Comparison of ENCODE assay signal across 8 cellular contexts in the genomic region with DNA sequence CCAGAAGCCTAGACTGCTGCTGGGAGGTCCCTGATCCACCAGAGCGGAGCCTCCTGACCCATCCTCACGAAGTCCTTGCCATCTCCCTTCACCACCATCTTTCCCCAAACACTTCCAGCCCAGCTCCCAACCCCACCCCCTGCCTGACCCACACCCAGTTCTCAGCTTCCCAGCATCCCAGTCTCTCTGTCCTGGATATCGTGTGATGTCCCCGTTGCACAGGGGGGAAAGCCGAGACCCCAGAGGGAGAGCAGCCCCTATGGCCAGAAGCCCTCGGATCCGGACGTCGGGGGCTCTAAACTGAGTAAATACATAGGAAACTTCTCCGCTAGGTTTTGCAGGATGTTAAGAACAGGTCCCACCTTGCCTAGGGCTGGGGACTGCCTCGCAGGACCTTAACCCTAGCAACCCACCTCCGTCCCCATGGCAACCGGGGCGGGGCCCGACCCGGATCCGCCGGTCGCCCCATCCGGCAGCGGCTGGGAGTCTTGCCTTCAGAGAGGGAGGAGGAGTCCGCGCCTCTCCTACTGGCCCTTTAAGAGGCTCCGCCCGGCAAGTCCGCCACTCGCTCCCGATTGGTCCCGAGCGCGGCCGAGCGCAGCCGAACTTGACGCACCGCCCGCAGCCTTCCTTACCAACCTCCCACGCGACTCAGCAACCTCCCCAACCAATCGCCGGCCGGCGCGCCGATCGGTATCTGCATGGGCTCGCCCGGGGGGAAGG.
A peak's percentile ranks its signal among the peaks of the same experiment; 100 is the strongest.
DNase-seq lines count a peak whose midpoint lies in the region; ATAC-seq lines count a peak whose summit lies in the region.

No MANE protein-coding gene starts in this region.

- DNase-seq in Ammon's horn (ENCODE audit: low spot score) (peak; percentile 100), NCI-H524 (lab: John Stamatoyannopoulos, UW) (peak; percentile 99 to 100), kidney tubule cell (ENCODE audit: low spot score) (peak; percentile 100)
- DNase-seq in activated CD4-positive, alpha-beta T cell treated with anti-CD3 and anti-CD28 coated beads for 4 hours: peak; percentile 99 to 100
- DNase-seq in stimulated activated CD4-positive, alpha-beta T cell treated with anti-CD3 and anti-CD28 coated beads, Interleukin-15, amount 100 ng/mL, for 48 hours (ENCODE audit: low read depth in 2 of 2): peak; percentile 100

- ATAC-seq in GM19328 (IDR thresholded peaks at IDR 0.05; ENCODE audit: unreplicated experiment): peak; percentile 94
- ATAC-seq in HG03460 (IDR thresholded peaks at IDR 0.05; ENCODE audit: unreplicated experiment): peak; percentile 85

- H3K27ac ChIP-seq in cingulate gyrus (ENCODE audit: low read depth, low read length): peak overlapping the region; percentile 96

Comparison
In these comparisons a context has a peak if more than half of its experiments do, and no peak if none do; other contexts are left out.
1. Peak in every context shown above with its lines: DNase-seq, ATAC-seq and H3K27ac ChIP-seq.